ENCODE assay signal across 1 cellular context in the genomic region with DNA sequence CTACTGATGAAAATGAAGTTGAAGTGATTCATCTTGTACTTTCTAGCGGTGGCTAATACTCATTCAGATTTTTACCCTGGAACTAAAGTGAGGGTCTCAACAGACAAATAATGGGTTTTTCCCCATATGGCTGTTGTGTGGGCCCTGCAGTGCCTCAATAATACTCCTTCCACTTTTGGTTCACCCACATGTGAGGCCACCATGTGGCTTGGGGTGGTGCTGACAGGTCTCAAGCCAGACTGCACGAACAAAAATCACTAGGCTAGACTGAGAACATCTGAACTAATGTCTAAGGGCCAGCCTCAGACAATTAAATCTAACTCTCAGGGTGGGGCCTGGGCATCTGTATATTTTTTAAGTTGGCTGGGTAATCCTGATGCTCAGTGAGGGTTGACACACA.
TF ChIP-seq lines count a peak whose summit lies in the region.

No MANE protein-coding gene starts in this region.

TF ChIP-seq in GM12878, 131 proteins besides CTCF, POLR2A, EP300 and RAD21 (continued from another document):
- TF ChIP-seq, protein P1, sequence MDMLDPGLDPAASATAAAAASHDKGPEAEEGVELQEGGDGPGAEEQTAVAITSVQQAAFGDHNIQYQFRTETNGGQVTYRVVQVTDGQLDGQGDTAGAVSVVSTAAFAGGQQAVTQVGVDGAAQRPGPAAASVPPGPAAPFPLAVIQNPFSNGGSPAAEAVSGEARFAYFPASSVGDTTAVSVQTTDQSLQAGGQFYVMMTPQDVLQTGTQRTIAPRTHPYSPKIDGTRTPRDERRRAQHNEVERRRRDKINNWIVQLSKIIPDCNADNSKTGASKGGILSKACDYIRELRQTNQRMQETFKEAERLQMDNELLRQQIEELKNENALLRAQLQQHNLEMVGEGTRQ (IDR thresholded peaks at IDR 0.05; ENCODE audit: borderline replicate concordance, low read depth, low read length) = no peak
- TF ChIP-seq HDAC2 (IDR thresholded peaks at IDR 0.05) = no peak
